Comparison of ENCODE assay signal across 23 cellular contexts in the genomic region with DNA sequence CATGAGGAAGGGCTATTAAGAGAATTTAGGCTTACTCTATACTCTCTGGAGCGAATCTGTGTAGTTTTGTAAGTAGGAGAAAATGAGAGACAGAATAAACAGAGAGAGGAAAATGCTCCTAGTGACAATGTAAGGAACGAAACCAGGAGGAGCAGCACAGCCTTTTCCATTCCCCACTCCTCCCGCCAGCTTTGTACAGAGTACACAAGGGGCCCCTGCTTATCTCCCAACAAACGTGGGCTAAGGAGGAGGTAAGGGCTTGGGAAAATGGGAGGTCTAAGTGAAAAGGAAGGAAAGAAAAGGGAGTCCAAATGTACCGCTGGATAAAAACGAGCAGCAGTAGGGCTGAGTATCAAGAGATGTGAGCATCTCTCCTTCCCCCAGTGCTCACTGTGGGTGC. TPM values are rescaled to one million over a fixed set of nuclear protein-coding genes. Genes with fewer than 3 reads are reported as not detected.
"Had no signal": no experiment of that assay in that cellular context is flagged by ENCODE, and none has a peak within 500 bp of the region (broad histone marks: within the 10 kb centered on the region; RNA-seq: fewer than 3 reads in every experiment).

No MANE protein-coding gene starts in this region.

- H3K27me3 Mint-ChIP-seq: activated CD8-positive, alpha-beta T cell treated with anti-CD3 and anti-CD28 coated beads for 36 hours; activated naive CD8-positive, alpha-beta T cell treated with anti-CD3 and anti-CD28 coated beads for 36 hours; activated T-helper 17 cell treated with anti-CD3 and anti-CD28 coated beads, Interleukin-2, amount 50 U/mL, for 72 hours; T-cell had no signal

- H3K9me3 ChIP-seq: Peyer's patch had no signal

- ATAC-seq: activated CD8-positive, alpha-beta T cell treated with anti-CD3 and anti-CD28 coated beads for 36 hours; activated T-cell treated with anti-CD3 and anti-CD28 coated beads, Interleukin-2, amount 50 U/mL, for 72 hours; activated T-helper 17 cell treated with anti-CD3 and anti-CD28 coated beads, Interleukin-2, amount 50 U/mL, for 72 hours; T-cell had no signal

- H3K27ac ChIP-seq: brain microvascular endothelial cell had no signal

- H3K4me1 Mint-ChIP-seq: activated CD4-positive, alpha-beta T cell treated with anti-CD3 and anti-CD28 coated beads, Interleukin-2, amount 10 ng/mL, durations not matched to agents 24 days and 14 days; activated naive CD8-positive, alpha-beta T cell treated with anti-CD3 and anti-CD28 coated beads for 36 hours; activated T-helper 17 cell treated with anti-CD3 and anti-CD28 coated beads, Interleukin-2, amount 50 U/mL, for 72 hours; T-cell had no signal

- H3K9me3 Mint-ChIP-seq: activated CD4-positive, alpha-beta T cell treated with anti-CD3 and anti-CD28 coated beads, Interleukin-2, amount 10 ng/mL, durations not matched to agents 24 days and 14 days; activated CD8-positive, alpha-beta T cell treated with anti-CD3 and anti-CD28 coated beads for 36 hours; activated naive CD8-positive, alpha-beta T cell treated with anti-CD3 and anti-CD28 coated beads for 36 hours; activated T-cell treated with anti-CD3 and anti-CD28 coated beads, Interleukin-2, amount 50 U/mL, for 72 hours; activated T-helper 17 cell treated with anti-CD3 and anti-CD28 coated beads, Interleukin-2, amount 50 U/mL, for 72 hours; T-cell had no signal

- H3K27ac Mint-ChIP-seq: activated CD4-positive, alpha-beta T cell treated with anti-CD3 and anti-CD28 coated beads, Interleukin-2, amount 10 ng/mL, durations not matched to agents 24 days and 14 days; activated CD8-positive, alpha-beta T cell treated with anti-CD3 and anti-CD28 coated beads for 36 hours; activated naive CD8-positive, alpha-beta T cell treated with anti-CD3 and anti-CD28 coated beads for 36 hours; activated T-cell treated with anti-CD3 and anti-CD28 coated beads, Interleukin-2, amount 50 U/mL, for 72 hours; activated T-helper 17 cell treated with anti-CD3 and anti-CD28 coated beads, Interleukin-2, amount 50 U/mL, for 72 hours; T-cell had no signal

- H3K4me3 Mint-ChIP-seq: activated CD4-positive, alpha-beta T cell treated with anti-CD3 and anti-CD28 coated beads, Interleukin-2, amount 10 ng/mL, durations not matched to agents 24 days and 14 days; activated CD8-positive, alpha-beta T cell treated with anti-CD3 and anti-CD28 coated beads for 36 hours; activated naive CD8-positive, alpha-beta T cell treated with anti-CD3 and anti-CD28 coated beads for 36 hours; activated T-cell treated with anti-CD3 and anti-CD28 coated beads, Interleukin-2, amount 50 U/mL, for 72 hours; activated T-helper 17 cell treated with anti-CD3 and anti-CD28 coated beads, Interleukin-2, amount 50 U/mL, for 72 hours; T-cell had no signal

- H3K4me3 ChIP-seq: Peyer's patch had no signal

- H3K27me3 ChIP-seq: brain microvascular endothelial cell, Peyer's patch had no signal

- DNase-seq: activated CD4-positive, alpha-beta T cell treated with anti-CD3 and anti-CD28 coated beads, Interleukin-2, amount 50 U/mL, for 4 hours; activated effector memory CD4-positive, alpha-beta T cell treated with anti-CD3 and anti-CD28 coated beads, Interleukin-2, amount 50 U/mL, for 16 hours; activated naive CD4-positive, alpha-beta T cell; activated naive CD4-positive, alpha-beta T cell treated with anti-CD3 and anti-CD28 coated beads, Interleukin-2, amount 50 U/mL, for 16 hours; activated naive CD8-positive, alpha-beta T cell treated with anti-CD3 and anti-CD28 coated beads for 36 hours; activated T-cell treated with anti-CD3 and anti-CD28 coated beads, Interleukin-2, amount 50 U/mL, for 1 hour; amniotic stem cell; aorta; central memory CD4-positive, alpha-beta T cell; KG1; NCI-H1436 treated with DMSO at 0.1 percent for 48 hours; NK-92 treated with Interleukin-12 subunit alpha and Interleukin-12 subunit beta, amount 100 ng/mL, for 24 hours; SIG-M5; T-cell; T-helper 9 cell had no signal

RNA-seq across cellular contexts. Expression of a gene that starts 12.0 kb away (rescaled TPM):
- total RNA-seq: activated CD4-positive, alpha-beta T cell treated with anti-CD3 and anti-CD28 coated beads, Interleukin-2, amount 10 ng/mL, durations not matched to agents 24 days and 14 days; activated CD8-positive, alpha-beta memory T cell treated with anti-CD3 and anti-CD28 coated beads for 36 hours; activated CD8-positive, alpha-beta T cell treated with anti-CD3 and anti-CD28 coated beads for 36 hours; activated naive CD8-positive, alpha-beta T cell treated with anti-CD3 and anti-CD28 coated beads for 36 hours; aorta; SK-MEL-5 had no signal

RNA-seq across cellular contexts. Expression of a gene that starts 31.4 kb away (rescaled TPM):
- total RNA-seq: activated CD4-positive, alpha-beta T cell treated with anti-CD3 and anti-CD28 coated beads, Interleukin-2, amount 10 ng/mL, durations not matched to agents 24 days and 14 days; activated CD8-positive, alpha-beta memory T cell treated with anti-CD3 and anti-CD28 coated beads for 36 hours; activated CD8-positive, alpha-beta T cell treated with anti-CD3 and anti-CD28 coated beads for 36 hours; activated naive CD8-positive, alpha-beta T cell treated with anti-CD3 and anti-CD28 coated beads for 36 hours; activated T-cell treated with anti-CD3 and anti-CD28 coated beads, Interleukin-2, amount 50 U/mL, for 72 hours; activated T-helper 17 cell treated with anti-CD3 and anti-CD28 coated beads, Interleukin-2, amount 50 U/mL, for 72 hours; aorta had no signal
